In the genomic region with DNA sequence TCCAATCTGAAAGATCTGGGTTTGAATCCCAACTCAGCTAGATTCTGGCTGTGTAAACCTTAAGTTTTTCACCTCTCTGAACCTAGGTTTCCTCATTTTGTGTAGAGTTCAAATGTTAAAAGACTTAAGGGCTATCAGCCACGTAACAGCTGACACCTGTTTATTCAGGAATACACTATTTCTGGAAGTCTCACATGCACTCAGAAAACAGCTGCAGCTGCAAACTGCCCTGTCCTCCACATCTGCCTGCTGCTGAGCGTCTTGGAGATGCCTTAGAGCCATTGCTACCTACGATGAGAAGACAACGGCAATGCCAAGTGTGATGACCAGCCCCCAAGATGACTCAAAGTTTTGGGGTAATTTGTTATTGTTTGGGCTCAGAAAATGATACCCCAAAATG, we compare ENCODE assay signal across 33 cellular contexts.
"Had no signal": no experiment of that assay in that cellular context is flagged by ENCODE, and none has a peak within 500 bp of the region (broad histone marks: within the 10 kb centered on the region; RNA-seq: fewer than 3 reads in every experiment).

No MANE protein-coding gene starts in this region.

- H3K4me3 ChIP-seq: adrenal gland, body of pancreas, breast epithelium, SJSA1 had no signal

- H3K36me3 ChIP-seq: adrenal gland, breast epithelium, SJSA1 had no signal

- H3K27me3 ChIP-seq: body of pancreas, breast epithelium, SJSA1 had no signal

- H3K9me3 Mint-ChIP-seq: activated CD4-positive, alpha-beta T cell treated with anti-CD3 and anti-CD28 coated beads, Interleukin-2, amount 10 ng/mL, durations not matched to agents 7 days and 5 days; activated naive CD4-positive, alpha-beta T cell treated with anti-CD3 and anti-CD28 coated beads, Interleukin-2, amount 50 U/mL, for 24 hours; activated T-cell treated with anti-CD3 and anti-CD28 coated beads, Interleukin-2, amount 50 U/mL, for 24 hours; activated T-helper 2 cell treated with anti-CD3 and anti-CD28 coated beads, Interferon-gamma antibody, Interleukin-2, Interleukin-4, amounts not matched to agents 10 μg/mL and 5 μg/mL and 100 μg/mL, durations not matched to agents 14 hours and 24 hours and 36 hours; T-helper 1 cell treated with Interleukin-12 subunit alpha and Interleukin-12 subunit beta and Interleukin-4 antibody, amounts not matched to agents 30 μg/mL and 1 μg/mL, for 36 hours; T-helper 2 cell treated with Interferon-gamma antibody and Interleukin-4, amounts not matched to agents 5 μg/mL and 100 μg/mL, for 36 hours; WTC11 had no signal

- ATAC-seq: activated CD4-positive, alpha-beta T cell treated with anti-CD3 and anti-CD28 coated beads for 36 hours; activated CD4-positive, CD25-positive, alpha-beta regulatory T cell treated with anti-CD3 and anti-CD28 coated beads, Interleukin-2, amount 50 U/mL, for 24 hours; activated CD8-positive, alpha-beta T cell treated with anti-CD3 and anti-CD28 coated beads, Interleukin-2, amount 10 ng/mL, durations not matched to agents 7 days and 5 days; body of pancreas; WTC11 had no signal

- H3K9ac ChIP-seq: SK-N-SH had no signal

- FAIRE-seq: astrocyte, TTC549 had no signal

- H3K4me1 Mint-ChIP-seq: activated CD4-positive, alpha-beta T cell treated with anti-CD3 and anti-CD28 coated beads for 36 hours; activated CD4-positive, alpha-beta T cell treated with anti-CD3 and anti-CD28 coated beads, Interleukin-2, amount 10 ng/mL, durations not matched to agents 7 days and 5 days; activated naive CD4-positive, alpha-beta T cell treated with anti-CD3 and anti-CD28 coated beads, Interleukin-2, amount 50 U/mL, for 24 hours had no signal

- H3K9me2 ChIP-seq: SK-N-SH had no signal

- DNase-seq: activated CD4-positive, alpha-beta T cell treated with anti-CD3 and anti-CD28 coated beads for 36 hours; activated CD4-positive, alpha-beta T cell treated with anti-CD3 and anti-CD28 coated beads, Interleukin-2, amount 10 ng/mL, durations not matched to agents 7 days and 5 days; activated CD4-positive, alpha-beta T cell treated with anti-CD3 and anti-CD28 coated beads, Interleukin-2, amount 50 U/mL, for 48 hours; activated CD8-positive, alpha-beta T cell treated with anti-CD3 and anti-CD28 coated beads, Interleukin-2, amount 10 ng/mL, durations not matched to agents 7 days and 5 days; activated gamma-delta T cell; activated naive CD4-positive, alpha-beta T cell treated with Interleukin-2 at 50 U/mL for 16 hours; activated T-cell treated with anti-CD3 and anti-CD28 coated beads, Interleukin-2, amount 50 U/mL, for 24 hours; adrenal gland; body of pancreas; Karpas-422; NCI-H1092 treated with DMSO at 0.1 percent for 48 hours; NCI-H1417; NCI-H146; NCI-H187; NCI-H2029 treated with DMSO at 0.1 percent for 48 hours; NCI-H2107; NCI-H2171; NCI-H510A; NCI-H526; NCI-H748 treated with DMSO at 0.1 percent for 48 hours; OCI-M1; SHP77; SK-N-SH had no signal

- H3K27ac Mint-ChIP-seq: activated CD4-positive, alpha-beta T cell treated with anti-CD3 and anti-CD28 coated beads for 36 hours; activated CD4-positive, alpha-beta T cell treated with anti-CD3 and anti-CD28 coated beads, Interleukin-2, amount 10 ng/mL, durations not matched to agents 7 days and 5 days; activated CD8-positive, alpha-beta T cell treated with anti-CD3 and anti-CD28 coated beads, Interleukin-2, amount 10 ng/mL, durations not matched to agents 7 days and 5 days; activated naive CD4-positive, alpha-beta T cell treated with anti-CD3 and anti-CD28 coated beads, Interleukin-2, amount 50 U/mL, for 24 hours; activated T-cell treated with anti-CD3 and anti-CD28 coated beads, Interleukin-2, amount 50 U/mL, for 24 hours; activated T-helper 2 cell treated with anti-CD3 and anti-CD28 coated beads, Interferon-gamma antibody, Interleukin-2, Interleukin-4, amounts not matched to agents 10 μg/mL and 5 μg/mL and 100 μg/mL, durations not matched to agents 14 hours and 24 hours and 36 hours; T-helper 1 cell treated with Interleukin-12 subunit alpha and Interleukin-12 subunit beta and Interleukin-4 antibody, amounts not matched to agents 30 μg/mL and 1 μg/mL, for 36 hours; T-helper 2 cell treated with Interferon-gamma antibody and Interleukin-4, amounts not matched to agents 5 μg/mL and 100 μg/mL, for 36 hours; WTC11 had no signal

- H3K27ac ChIP-seq: adrenal gland, body of pancreas, breast epithelium, SJSA1 had no signal

- H3K4me1 ChIP-seq: adrenal gland, body of pancreas, breast epithelium had no signal

- H3K36me3 Mint-ChIP-seq: activated naive CD4-positive, alpha-beta T cell treated with anti-CD3 and anti-CD28 coated beads, Interleukin-2, amount 50 U/mL, for 24 hours; WTC11 had no signal

- H3K4me2 ChIP-seq: SK-N-SH had no signal

- H3K4me3 Mint-ChIP-seq: activated CD4-positive, alpha-beta T cell treated with anti-CD3 and anti-CD28 coated beads for 36 hours; activated CD4-positive, alpha-beta T cell treated with anti-CD3 and anti-CD28 coated beads, Interleukin-2, amount 10 ng/mL, durations not matched to agents 7 days and 5 days; activated CD8-positive, alpha-beta T cell treated with anti-CD3 and anti-CD28 coated beads, Interleukin-2, amount 10 ng/mL, durations not matched to agents 7 days and 5 days; activated naive CD4-positive, alpha-beta T cell treated with anti-CD3 and anti-CD28 coated beads, Interleukin-2, amount 50 U/mL, for 24 hours; activated T-cell treated with anti-CD3 and anti-CD28 coated beads, Interleukin-2, amount 50 U/mL, for 24 hours; T-helper 1 cell treated with Interleukin-12 subunit alpha and Interleukin-12 subunit beta and Interleukin-4 antibody, amounts not matched to agents 30 μg/mL and 1 μg/mL, for 36 hours; T-helper 2 cell treated with Interferon-gamma antibody and Interleukin-4, amounts not matched to agents 5 μg/mL and 100 μg/mL, for 36 hours; WTC11 had no signal

- H3K9me3 ChIP-seq: adrenal gland, body of pancreas, breast epithelium, SJSA1, SK-N-SH had no signal
